Comparison of ENCODE assay signal across 15 cellular contexts in genomic region chr14:24639905-24640304, GRCh38. TPM values are rescaled to one million over a fixed set of nuclear protein-coding genes. Genes with fewer than 3 reads are reported as not detected.
A peak's percentile ranks its signal among the peaks of the same experiment; 100 is the strongest.
DNase-seq lines count a peak whose midpoint lies in the region; ATAC-seq lines count a peak whose summit lies in the region.
"Had no signal": no experiment of that assay in that cellular context is flagged by ENCODE, and none has a peak within 500 bp of the region (broad histone marks: within the 10 kb centered on the region; RNA-seq: fewer than 3 reads in every experiment).

No MANE protein-coding gene starts in this region.

- ATAC-seq in activated T-cell treated with anti-CD3 and anti-CD28 coated beads, Interleukin-2, amount 50 U/mL, for 72 hours (replicated peaks in 1 of 2) = peak; percentile 88 to 89
- ATAC-seq in GM19467 (IDR thresholded peaks at IDR 0.05; ENCODE audit: unreplicated experiment) = no peak
- ATAC-seq: HCT116 had no signal

- peak overlapping the region; percentile 9 for H3K4me3 Mint-ChIP-seq in activated CD4-positive, alpha-beta T cell treated with anti-CD3 and anti-CD28 coated beads, Interleukin-2, amount 10 ng/mL, durations not matched to agents 24 days and 14 days
- no peak overlapping the region for H3K4me3 Mint-ChIP-seq in activated CD4-positive, alpha-beta T cell treated with anti-CD3 and anti-CD28 coated beads, Interleukin-2, amount 10 ng/mL, durations not matched to agents 7 days and 5 days
- H3K4me3 Mint-ChIP-seq in activated T-cell treated with anti-CD3 and anti-CD28 coated beads, Interleukin-2, amount 50 U/mL, for 72 hours = peak overlapping the region; percentile 48 to 84
- H3K4me3 Mint-ChIP-seq in activated T-helper 1 cell treated with anti-CD3 and anti-CD28 coated beads, Interleukin-12 subunit alpha, Interleukin-12 subunit beta, Interleukin-2, Interleukin-4 antibody, amounts not matched to agents 30 ng/mL and 10 ng/mL and 1 ng/mL, durations not matched to agents 14 hours and 24 hours and 36 hours = no peak overlapping the region
- H3K4me3 Mint-ChIP-seq in stimulated activated naive CD8-positive, alpha-beta T cell treated with anti-CD3 and anti-CD28 coated beads, Interleukin-15, Interleukin-2, amounts not matched to agents 100 ng/mL and 50 ng/mL, for 24 hours = peak overlapping the region; percentile 14
- H3K4me3 Mint-ChIP-seq: CD8-positive, alpha-beta memory T cell had no signal

- CTCF ChIA-PET in activated CD4-positive, alpha-beta T cell treated with anti-CD3 and anti-CD28 coated beads, Interleukin-2, amount 10 ng/mL, durations not matched to agents 7 days and 5 days (lab: Charles Lee) = interaction anchor here (0.5 to 1.2 kb wide), 4 partner anchors 10 to 40 kb away, joined by 3 to 6 read pairs (median 4); no protein-coding TSS in a partner anchor

- H3K27me3 Mint-ChIP-seq in activated CD4-positive, alpha-beta T cell treated with anti-CD3 and anti-CD28 coated beads, Interleukin-2, amount 10 ng/mL, durations not matched to agents 24 days and 14 days = no peaks in the 10 kb centered on the region
- peaks cover 7% of the 10 kb centered on the region for H3K27me3 Mint-ChIP-seq in activated CD4-positive, alpha-beta T cell treated with anti-CD3 and anti-CD28 coated beads, Interleukin-2, amount 10 ng/mL, durations not matched to agents 7 days and 5 days
- no peaks in the 10 kb centered on the region for H3K27me3 Mint-ChIP-seq in activated T-cell treated with anti-CD3 and anti-CD28 coated beads, Interleukin-2, amount 50 U/mL, for 72 hours (ENCODE audit: low read depth)
- no peaks in the 10 kb centered on the region for H3K27me3 Mint-ChIP-seq in activated T-helper 1 cell treated with anti-CD3 and anti-CD28 coated beads, Interleukin-12 subunit alpha, Interleukin-12 subunit beta, Interleukin-2, Interleukin-4 antibody, amounts not matched to agents 30 ng/mL and 10 ng/mL and 1 ng/mL, durations not matched to agents 14 hours and 24 hours and 36 hours (ENCODE audit: insufficient read depth)
- H3K27me3 Mint-ChIP-seq in stimulated activated naive CD8-positive, alpha-beta T cell treated with anti-CD3 and anti-CD28 coated beads, Interleukin-15, Interleukin-2, amounts not matched to agents 100 ng/mL and 50 ng/mL, for 24 hours = no peaks in the 10 kb centered on the region

- H3K4me1 Mint-ChIP-seq in activated CD4-positive, alpha-beta T cell treated with anti-CD3 and anti-CD28 coated beads, Interleukin-2, amount 10 ng/mL, durations not matched to agents 24 days and 14 days = peaks cover 46% of the 10 kb centered on the region
- H3K4me1 Mint-ChIP-seq in activated CD4-positive, alpha-beta T cell treated with anti-CD3 and anti-CD28 coated beads, Interleukin-2, amount 10 ng/mL, durations not matched to agents 7 days and 5 days = peaks cover 9% of the 10 kb centered on the region
- H3K4me1 Mint-ChIP-seq in activated T-cell treated with anti-CD3 and anti-CD28 coated beads, Interleukin-2, amount 50 U/mL, for 72 hours (ENCODE audit: low read depth) = peaks cover 59% of the 10 kb centered on the region
- H3K4me1 Mint-ChIP-seq in activated T-helper 1 cell treated with anti-CD3 and anti-CD28 coated beads, Interleukin-12 subunit alpha, Interleukin-12 subunit beta, Interleukin-2, Interleukin-4 antibody, amounts not matched to agents 30 ng/mL and 10 ng/mL and 1 ng/mL, durations not matched to agents 14 hours and 24 hours and 36 hours (ENCODE audit: low read depth) = peaks cover 59% of the 10 kb centered on the region
- peaks cover 56% of the 10 kb centered on the region for H3K4me1 Mint-ChIP-seq in stimulated activated naive CD8-positive, alpha-beta T cell treated with anti-CD3 and anti-CD28 coated beads, Interleukin-15, Interleukin-2, amounts not matched to agents 100 ng/mL and 50 ng/mL, for 24 hours (ENCODE audit: low read depth)

- H3K36me3 Mint-ChIP-seq in activated CD4-positive, alpha-beta T cell treated with anti-CD3 and anti-CD28 coated beads, Interleukin-2, amount 10 ng/mL, durations not matched to agents 24 days and 14 days (ENCODE audit: low read depth) = peaks cover 21% of the 10 kb centered on the region
- H3K36me3 Mint-ChIP-seq in activated CD4-positive, alpha-beta T cell treated with anti-CD3 and anti-CD28 coated beads, Interleukin-2, amount 10 ng/mL, durations not matched to agents 7 days and 5 days (ENCODE audit: low read depth) = peaks cover 1% of the 10 kb centered on the region
- peaks cover 0 to 4% of the 10 kb centered on the region in 2 donors for H3K36me3 Mint-ChIP-seq in activated T-cell treated with anti-CD3 and anti-CD28 coated beads, Interleukin-2, amount 50 U/mL, for 72 hours (ENCODE audit: insufficient read depth in 2 of 2)
- peaks cover 23% of the 10 kb centered on the region for H3K36me3 Mint-ChIP-seq in activated T-helper 1 cell treated with anti-CD3 and anti-CD28 coated beads, Interleukin-12 subunit alpha, Interleukin-12 subunit beta, Interleukin-2, Interleukin-4 antibody, amounts not matched to agents 30 ng/mL and 10 ng/mL and 1 ng/mL, durations not matched to agents 14 hours and 24 hours and 36 hours (ENCODE audit: low read depth)
- peaks cover 8% of the 10 kb centered on the region for H3K36me3 Mint-ChIP-seq in stimulated activated naive CD8-positive, alpha-beta T cell treated with anti-CD3 and anti-CD28 coated beads, Interleukin-15, Interleukin-2, amounts not matched to agents 100 ng/mL and 50 ng/mL, for 24 hours (ENCODE audit: low read depth)

- no peak for DNase-seq in activated CD4-positive, alpha-beta T cell treated with anti-CD3 and anti-CD28 coated beads, Interleukin-2, amount 10 ng/mL, durations not matched to agents 24 days and 14 days
- no peak for DNase-seq in activated CD4-positive, alpha-beta T cell treated with anti-CD3 and anti-CD28 coated beads, Interleukin-2, amount 10 ng/mL, durations not matched to agents 7 days and 5 days
- no peak for DNase-seq in activated T-cell treated with anti-CD3 and anti-CD28 coated beads, Interleukin-2, amount 50 U/mL, for 72 hours
- no peak for DNase-seq in activated T-cell treated with anti-CD3 and anti-CD28 coated beads, Interleukin-2, amount 50 U/mL, for 48 hours
- DNase-seq in activated T-helper 1 cell treated with anti-CD3 and anti-CD28 coated beads, Interleukin-12 subunit alpha, Interleukin-12 subunit beta, Interleukin-2, Interleukin-4 antibody, amounts not matched to agents 30 ng/mL and 10 ng/mL and 1 ng/mL, durations not matched to agents 14 hours and 24 hours and 36 hours (ENCODE audit: low spot score) = no peak
- DNase-seq: 8988T; AML-193; Caco-2; CD8-positive, alpha-beta memory T cell; DND-41; GF-D8; GM23248 had no signal

- H3K27ac Mint-ChIP-seq in activated CD4-positive, alpha-beta T cell treated with anti-CD3 and anti-CD28 coated beads, Interleukin-2, amount 10 ng/mL, durations not matched to agents 24 days and 14 days = peak overlapping the region; percentile 70
- H3K27ac Mint-ChIP-seq in activated CD4-positive, alpha-beta T cell treated with anti-CD3 and anti-CD28 coated beads, Interleukin-2, amount 10 ng/mL, durations not matched to agents 7 days and 5 days = no peak overlapping the region
- H3K27ac Mint-ChIP-seq in activated T-cell treated with anti-CD3 and anti-CD28 coated beads, Interleukin-2, amount 50 U/mL, for 72 hours = peak overlapping the region; percentile 93
- H3K27ac Mint-ChIP-seq in activated T-helper 1 cell treated with anti-CD3 and anti-CD28 coated beads, Interleukin-12 subunit alpha, Interleukin-12 subunit beta, Interleukin-2, Interleukin-4 antibody, amounts not matched to agents 30 ng/mL and 10 ng/mL and 1 ng/mL, durations not matched to agents 14 hours and 24 hours and 36 hours = peak overlapping the region; percentile 56
- H3K27ac Mint-ChIP-seq in stimulated activated naive CD8-positive, alpha-beta T cell treated with anti-CD3 and anti-CD28 coated beads, Interleukin-15, Interleukin-2, amounts not matched to agents 100 ng/mL and 50 ng/mL, for 24 hours = peak overlapping the region; percentile 84
- H3K27ac Mint-ChIP-seq: CD8-positive, alpha-beta memory T cell had no signal

- H3K9me3 Mint-ChIP-seq in activated CD4-positive, alpha-beta T cell treated with anti-CD3 and anti-CD28 coated beads, Interleukin-2, amount 10 ng/mL, durations not matched to agents 24 days and 14 days = peaks cover 3% of the 10 kb centered on the region
- peaks cover 2% of the 10 kb centered on the region for H3K9me3 Mint-ChIP-seq in activated CD4-positive, alpha-beta T cell treated with anti-CD3 and anti-CD28 coated beads, Interleukin-2, amount 10 ng/mL, durations not matched to agents 7 days and 5 days
- H3K9me3 Mint-ChIP-seq in activated T-cell treated with anti-CD3 and anti-CD28 coated beads, Interleukin-2, amount 50 U/mL, for 72 hours = no peaks in the 10 kb centered on the region
- peaks cover 9% of the 10 kb centered on the region for H3K9me3 Mint-ChIP-seq in activated T-helper 1 cell treated with anti-CD3 and anti-CD28 coated beads, Interleukin-12 subunit alpha, Interleukin-12 subunit beta, Interleukin-2, Interleukin-4 antibody, amounts not matched to agents 30 ng/mL and 10 ng/mL and 1 ng/mL, durations not matched to agents 14 hours and 24 hours and 36 hours
- H3K9me3 Mint-ChIP-seq in stimulated activated naive CD8-positive, alpha-beta T cell treated with anti-CD3 and anti-CD28 coated beads, Interleukin-15, Interleukin-2, amounts not matched to agents 100 ng/mL and 50 ng/mL, for 24 hours = peaks cover 3% of the 10 kb centered on the region
- H3K9me3 Mint-ChIP-seq: CD8-positive, alpha-beta memory T cell had no signal

- POLR2A ChIA-PET in activated CD4-positive, alpha-beta T cell treated with anti-CD3 and anti-CD28 coated beads, Interleukin-2, amount 10 ng/mL, durations not matched to agents 7 days and 5 days (lab: Charles Lee) = no interaction called here

- intact Hi-C loops in activated CD4-positive, alpha-beta T cell treated with anti-CD3 and anti-CD28 coated beads, Interleukin-2, amount 10 ng/mL, durations not matched to agents 24 days and 14 days (cut with micrococcal nuclease) = no loop called here
- intact Hi-C loops in activated T-helper 1 cell treated with anti-CD3 and anti-CD28 coated beads, Interleukin-12 subunit alpha, Interleukin-12 subunit beta, Interleukin-2, Interleukin-4 antibody, amounts not matched to agents 30 ng/mL and 10 ng/mL and 1 ng/mL, durations not matched to agents 14 hours and 24 hours and 36 hours (cut with micrococcal nuclease) = no loop called here

RNA-seq across cellular contexts. Expression of gene GZMB, which starts 5.9 kb away (rescaled TPM):
- 4,455 and 4,487 TPM in 2 replicates for total RNA-seq in activated CD4-positive, alpha-beta T cell treated with anti-CD3 and anti-CD28 coated beads, Interleukin-2, amount 10 ng/mL, durations not matched to agents 24 days and 14 days
- 100 to 1,000 TPM in 1 of 2 experiments, 10 to 100 TPM in 1; 77.5 to 105 TPM for total RNA-seq in activated CD4-positive, alpha-beta T cell treated with anti-CD3 and anti-CD28 coated beads, Interleukin-2, amount 10 ng/mL, durations not matched to agents 7 days and 5 days
- 1,000 to 10,000 TPM; 2,205 to 2,852 TPM for total RNA-seq in activated T-cell treated with anti-CD3 and anti-CD28 coated beads, Interleukin-2, amount 50 U/mL, for 72 hours
- total RNA-seq in activated T-helper 1 cell treated with anti-CD3 and anti-CD28 coated beads, Interleukin-12 subunit alpha, Interleukin-12 subunit beta, Interleukin-2, Interleukin-4 antibody, amounts not matched to agents 30 ng/mL and 10 ng/mL and 1 ng/mL, durations not matched to agents 14 hours and 24 hours and 36 hours = 6,140 and 6,145 TPM in 2 replicates
- total RNA-seq: Caco-2, GM23248 had no signal

RNA-seq across cellular contexts. Expression of gene GZMH, which starts 30.4 kb away (rescaled TPM):
- 24.3 and 25.2 TPM in 2 replicates for total RNA-seq in activated CD4-positive, alpha-beta T cell treated with anti-CD3 and anti-CD28 coated beads, Interleukin-2, amount 10 ng/mL, durations not matched to agents 24 days and 14 days
- total RNA-seq in activated CD4-positive, alpha-beta T cell treated with anti-CD3 and anti-CD28 coated beads, Interleukin-2, amount 10 ng/mL, durations not matched to agents 7 days and 5 days = 1 to 10 TPM; 1.9 to 2.8 TPM
- total RNA-seq in activated T-cell treated with anti-CD3 and anti-CD28 coated beads, Interleukin-2, amount 50 U/mL, for 72 hours = 10 to 100 TPM; 32.3 to 74.2 TPM
- 35.7 and 35.9 TPM in 2 replicates for total RNA-seq in activated T-helper 1 cell treated with anti-CD3 and anti-CD28 coated beads, Interleukin-12 subunit alpha, Interleukin-12 subunit beta, Interleukin-2, Interleukin-4 antibody, amounts not matched to agents 30 ng/mL and 10 ng/mL and 1 ng/mL, durations not matched to agents 14 hours and 24 hours and 36 hours
- total RNA-seq: Caco-2, GM23248 had no signal

Comparison
In these comparisons a context has a peak if more than half of its experiments do, and no peak if none do; other contexts are left out.
1. H3K4me3 Mint-ChIP-seq: peak in activated CD4-positive, alpha-beta T cell treated with anti-CD3 and anti-CD28 coated beads, Interleukin-2, amount 10 ng/mL, durations not matched to agents 24 days and 14 days (single experiment), activated T-cell treated with anti-CD3 and anti-CD28 coated beads, Interleukin-2, amount 50 U/mL, for 72 hours (2 of 2) and stimulated activated naive CD8-positive, alpha-beta T cell treated with anti-CD3 and anti-CD28 coated beads, Interleukin-15, Interleukin-2, amounts not matched to agents 100 ng/mL and 50 ng/mL, for 24 hours (single experiment); none in activated CD4-positive, alpha-beta T cell treated with anti-CD3 and anti-CD28 coated beads, Interleukin-2, amount 10 ng/mL, durations not matched to agents 7 days and 5 days (single experiment) and activated T-helper 1 cell treated with anti-CD3 and anti-CD28 coated beads, Interleukin-12 subunit alpha, Interleukin-12 subunit beta, Interleukin-2, Interleukin-4 antibody, amounts not matched to agents 30 ng/mL and 10 ng/mL and 1 ng/mL, durations not matched to agents 14 hours and 24 hours and 36 hours (single experiment).
2. RNA of gene GZMB, which starts 5.9 kb away (total RNA-seq): 6,140 to 6,145 TPM in activated T-helper 1 cell treated with anti-CD3 and anti-CD28 coated beads, Interleukin-12 subunit alpha, Interleukin-12 subunit beta, Interleukin-2, Interleukin-4 antibody, amounts not matched to agents 30 ng/mL and 10 ng/mL and 1 ng/mL, durations not matched to agents 14 hours and 24 hours and 36 hours, 4,455 to 4,487 TPM in activated CD4-positive, alpha-beta T cell treated with anti-CD3 and anti-CD28 coated beads, Interleukin-2, amount 10 ng/mL, durations not matched to agents 24 days and 14 days and 2,205 to 2,852 TPM in activated T-cell treated with anti-CD3 and anti-CD28 coated beads, Interleukin-2, amount 50 U/mL, for 72 hours; 77.5 to 105 TPM in activated CD4-positive, alpha-beta T cell treated with anti-CD3 and anti-CD28 coated beads, Interleukin-2, amount 10 ng/mL, durations not matched to agents 7 days and 5 days; every median in the first group is over 10 times any median in the second.